27 cellular contexts compared by ENCODE assay signal in the genomic region with DNA sequence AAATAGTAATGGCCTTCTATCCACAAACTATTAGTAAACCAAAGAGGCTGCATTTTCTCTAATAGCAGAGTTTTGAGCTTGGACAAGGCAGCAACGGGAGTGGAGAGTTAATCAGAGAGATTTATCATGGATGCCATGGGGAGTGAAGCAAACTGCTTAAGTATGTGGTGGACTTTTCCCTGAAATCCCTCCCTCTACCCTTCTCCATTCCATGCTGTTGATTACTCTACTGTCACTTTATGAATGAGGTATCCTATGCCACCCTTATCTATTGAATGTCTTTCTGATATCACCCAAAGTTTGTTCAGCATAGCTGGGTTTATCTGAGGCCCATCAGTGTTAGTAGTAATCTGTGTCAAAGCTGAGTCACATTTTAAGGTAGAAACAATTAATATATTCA.
"Had no signal": no experiment of that assay in that cellular context is flagged by ENCODE, and none has a peak within 500 bp of the region (broad histone marks: within the 10 kb centered on the region; RNA-seq: fewer than 3 reads in every experiment).

No MANE protein-coding gene starts in this region.

- H3K4me3 Mint-ChIP-seq: activated CD4-positive, alpha-beta memory T cell treated with anti-CD3 and anti-CD28 coated beads, Interleukin-2, amount 10 ng/mL, durations not matched to agents 7 days and 5 days; activated CD4-positive, alpha-beta T cell treated with anti-CD3 and anti-CD28 coated beads, Interleukin-2, amount 10 ng/mL, durations not matched to agents 7 days and 5 days; activated naive CD4-positive, alpha-beta T cell treated with anti-CD3 and anti-CD28 coated beads, Interleukin-2, amount 10 ng/mL, durations not matched to agents 7 days and 5 days; activated naive CD8-positive, alpha-beta T cell treated with anti-CD3 and anti-CD28 coated beads, Interleukin-2, amount 10 ng/mL, durations not matched to agents 7 days and 5 days; activated T-cell treated with anti-CD3 and anti-CD28 coated beads, Interleukin-2, amount 50 U/mL, for 24 hours; activated T-cell treated with anti-CD3 and anti-CD28 coated beads, Interleukin-2, amount 50 U/mL, for 72 hours; effector memory CD8-positive, alpha-beta T cell; WTC11 had no signal

- H3K9me3 ChIP-seq: esophagus squamous epithelium, gastroesophageal sphincter had no signal

- H3K36me3 ChIP-seq: esophagus squamous epithelium, gastroesophageal sphincter had no signal

- DNase-seq: activated CD4-positive, alpha-beta memory T cell treated with anti-CD3 and anti-CD28 coated beads, Interleukin-2, amount 10 ng/mL, durations not matched to agents 7 days and 5 days; activated CD4-positive, alpha-beta T cell treated with anti-CD3 and anti-CD28 coated beads for 1 hour; activated CD4-positive, alpha-beta T cell treated with anti-CD3 and anti-CD28 coated beads for 4 hours; activated CD4-positive, alpha-beta T cell treated with anti-CD3 and anti-CD28 coated beads, Interleukin-2, amount 10 ng/mL, durations not matched to agents 7 days and 5 days; activated CD4-positive, alpha-beta T cell treated with anti-CD3 and anti-CD28 coated beads, Interleukin-2, amount 50 U/mL, for 4 hours; activated CD8-positive, alpha-beta memory T cell treated with anti-CD3 and anti-CD28 coated beads, Interleukin-2, amount 50 U/mL, for 48 hours; activated gamma-delta T cell; activated naive CD4-positive, alpha-beta T cell; activated naive CD4-positive, alpha-beta T cell treated with anti-CD3 and anti-CD28 coated beads, Interleukin-2, amount 10 ng/mL, durations not matched to agents 7 days and 5 days; activated naive CD8-positive, alpha-beta T cell treated with anti-CD3 and anti-CD28 coated beads, Interleukin-2, amount 10 ng/mL, durations not matched to agents 7 days and 5 days; activated T-cell treated with anti-CD3 and anti-CD28 coated beads for 4 hours; activated T-cell treated with anti-CD3 and anti-CD28 coated beads, Interleukin-2, amount 50 U/mL, for 24 hours; activated T-cell treated with anti-CD3 and anti-CD28 coated beads, Interleukin-2, amount 50 U/mL, for 72 hours; amniotic stem cell; anterior cingulate cortex; caudate nucleus; cortex of kidney; dermis blood vessel endothelial cell; effector CD4-positive, alpha-beta T cell; effector memory CD8-positive, alpha-beta T cell; esophagus squamous epithelium; foreskin melanocyte; T-helper 2 cell had no signal

- H3K27me3 Mint-ChIP-seq: activated CD4-positive, alpha-beta memory T cell treated with anti-CD3 and anti-CD28 coated beads, Interleukin-2, amount 10 ng/mL, durations not matched to agents 7 days and 5 days; activated CD4-positive, alpha-beta T cell treated with anti-CD3 and anti-CD28 coated beads, Interleukin-2, amount 10 ng/mL, durations not matched to agents 7 days and 5 days; activated naive CD4-positive, alpha-beta T cell treated with anti-CD3 and anti-CD28 coated beads, Interleukin-2, amount 10 ng/mL, durations not matched to agents 7 days and 5 days; activated naive CD8-positive, alpha-beta T cell treated with anti-CD3 and anti-CD28 coated beads, Interleukin-2, amount 10 ng/mL, durations not matched to agents 7 days and 5 days; activated T-cell treated with anti-CD3 and anti-CD28 coated beads, Interleukin-2, amount 50 U/mL, for 24 hours; effector memory CD8-positive, alpha-beta T cell had no signal

- H3K27me3 ChIP-seq: esophagus squamous epithelium, gastroesophageal sphincter had no signal

- H3K36me3 Mint-ChIP-seq: activated naive CD4-positive, alpha-beta T cell treated with anti-CD3 and anti-CD28 coated beads, Interleukin-2, amount 10 ng/mL, durations not matched to agents 7 days and 5 days; activated naive CD4-positive, alpha-beta T cell treated with anti-CD3 and anti-CD28 coated beads, Interleukin-2, amount 50 U/mL, for 72 hours; activated naive CD8-positive, alpha-beta T cell treated with anti-CD3 and anti-CD28 coated beads, Interleukin-2, amount 10 ng/mL, durations not matched to agents 7 days and 5 days; WTC11 had no signal

- H3K27ac Mint-ChIP-seq: activated CD4-positive, alpha-beta memory T cell treated with anti-CD3 and anti-CD28 coated beads, Interleukin-2, amount 10 ng/mL, durations not matched to agents 7 days and 5 days; activated CD4-positive, alpha-beta T cell treated with anti-CD3 and anti-CD28 coated beads, Interleukin-2, amount 10 ng/mL, durations not matched to agents 7 days and 5 days; activated naive CD4-positive, alpha-beta T cell treated with anti-CD3 and anti-CD28 coated beads, Interleukin-2, amount 10 ng/mL, durations not matched to agents 7 days and 5 days; activated naive CD4-positive, alpha-beta T cell treated with anti-CD3 and anti-CD28 coated beads, Interleukin-2, amount 50 U/mL, for 72 hours; activated naive CD8-positive, alpha-beta T cell treated with anti-CD3 and anti-CD28 coated beads, Interleukin-2, amount 10 ng/mL, durations not matched to agents 7 days and 5 days; activated T-cell treated with anti-CD3 and anti-CD28 coated beads, Interleukin-2, amount 50 U/mL, for 24 hours; activated T-cell treated with anti-CD3 and anti-CD28 coated beads, Interleukin-2, amount 50 U/mL, for 72 hours; effector memory CD8-positive, alpha-beta T cell; WTC11 had no signal

- H3K4me1 Mint-ChIP-seq: activated CD4-positive, alpha-beta memory T cell treated with anti-CD3 and anti-CD28 coated beads, Interleukin-2, amount 10 ng/mL, durations not matched to agents 7 days and 5 days; activated CD4-positive, alpha-beta T cell treated with anti-CD3 and anti-CD28 coated beads, Interleukin-2, amount 10 ng/mL, durations not matched to agents 7 days and 5 days; activated naive CD4-positive, alpha-beta T cell treated with anti-CD3 and anti-CD28 coated beads, Interleukin-2, amount 10 ng/mL, durations not matched to agents 7 days and 5 days; activated naive CD8-positive, alpha-beta T cell treated with anti-CD3 and anti-CD28 coated beads, Interleukin-2, amount 10 ng/mL, durations not matched to agents 7 days and 5 days; WTC11 had no signal

- H3K27ac ChIP-seq: epithelial cell of prostate, esophagus squamous epithelium, gastroesophageal sphincter had no signal

- H3K9me3 Mint-ChIP-seq: activated CD4-positive, alpha-beta memory T cell treated with anti-CD3 and anti-CD28 coated beads, Interleukin-2, amount 10 ng/mL, durations not matched to agents 7 days and 5 days; activated CD4-positive, alpha-beta T cell treated with anti-CD3 and anti-CD28 coated beads, Interleukin-2, amount 10 ng/mL, durations not matched to agents 7 days and 5 days; activated naive CD4-positive, alpha-beta T cell treated with anti-CD3 and anti-CD28 coated beads, Interleukin-2, amount 10 ng/mL, durations not matched to agents 7 days and 5 days; activated naive CD8-positive, alpha-beta T cell treated with anti-CD3 and anti-CD28 coated beads, Interleukin-2, amount 10 ng/mL, durations not matched to agents 7 days and 5 days; activated T-cell treated with anti-CD3 and anti-CD28 coated beads, Interleukin-2, amount 50 U/mL, for 24 hours; WTC11 had no signal

- H3K4me1 ChIP-seq: esophagus squamous epithelium, gastroesophageal sphincter had no signal

- H3K4me3 ChIP-seq: esophagus squamous epithelium, gastroesophageal sphincter had no signal
